Comparison of ENCODE assay signal across 8 cellular contexts in genomic region chr16:48384982-48385271, GRCh38. TPM values are rescaled to one million over a fixed set of nuclear protein-coding genes. Genes with fewer than 3 reads are reported as not detected.
DNase-seq lines count a peak whose midpoint lies in the region; ATAC-seq and TF ChIP-seq lines count a peak whose summit lies in the region.

No MANE protein-coding gene starts in this region.

- H3K36me3 Mint-ChIP-seq in activated naive CD4-positive, alpha-beta T cell treated with anti-CD3 and anti-CD28 coated beads, Interleukin-2, amount 10 ng/mL, durations not matched to agents 7 days and 5 days = peaks cover 2% of the 10 kb centered on the region

- H2AFZ ChIP-seq in OCI-LY3 (ENCODE audit: low read depth, low read length) (peak overlapping the region; percentile 78; the same call in 1 of the 2 replicates), parathyroid adenoma (peak overlapping the region; percentile 84)

- H3K79me2 ChIP-seq in OCI-LY3 (ENCODE audit: low read length) (peaks cover 48% of the 10 kb centered on the region), parathyroid adenoma (peaks cover 26% of the 10 kb centered on the region)

- H3K27me3 ChIP-seq in OCI-LY3 (ENCODE audit: low read depth, low read length) (no peaks in the 10 kb centered on the region), parathyroid adenoma (ENCODE audit: control insufficient read depth, insufficient read depth, low read length) (no peaks in the 10 kb centered on the region)

- H3K9me3 ChIP-seq in OCI-LY3 (ENCODE audit: insufficient read depth, low read length) = no peaks in the 10 kb centered on the region
- no peaks in the 10 kb centered on the region for H3K9me3 ChIP-seq in parathyroid adenoma (ENCODE audit: control insufficient read depth, low read length)

- H3K9ac ChIP-seq in OCI-LY3 (ENCODE audit: low read length) (peak overlapping the region; percentile 92), parathyroid adenoma (peak overlapping the region; percentile 81)

- peaks cover 16% of the 10 kb centered on the region for H3K27me3 Mint-ChIP-seq in activated naive CD4-positive, alpha-beta T cell treated with anti-CD3 and anti-CD28 coated beads, Interleukin-2, amount 10 ng/mL, durations not matched to agents 7 days and 5 days

- ATAC-seq in HG02623 (IDR thresholded peaks at IDR 0.05; ENCODE audit: unreplicated experiment) (peak; percentile 48), esophagus mucosa (peak; percentile 56)

- no peak for DNase-seq in activated naive CD4-positive, alpha-beta T cell treated with anti-CD3 and anti-CD28 coated beads, Interleukin-2, amount 10 ng/mL, durations not matched to agents 7 days and 5 days
- DNase-seq in activated naive CD4-positive, alpha-beta T cell (lab: John Stamatoyannopoulos, UW) = no peak
- no peak for DNase-seq in SIG-M5 treated with dmso at 0.1 percent for 504 hours (lab: John Stamatoyannopoulos, UW; ENCODE audit: unreplicated experiment)
- no peak for DNase-seq in stimulated activated CD4-positive, alpha-beta T cell treated with anti-CD3 and anti-CD28 coated beads, Interleukin-4, amount 100 ng/mL, for 4 hours

- H3K4me1 Mint-ChIP-seq in activated naive CD4-positive, alpha-beta T cell treated with anti-CD3 and anti-CD28 coated beads, Interleukin-2, amount 10 ng/mL, durations not matched to agents 7 days and 5 days = peaks cover 20% of the 10 kb centered on the region

- H4K20me1 ChIP-seq in OCI-LY3 (ENCODE audit: insufficient read depth, low read length) = peaks cover 44% of the 10 kb centered on the region

- no peak overlapping the region for H3K27ac Mint-ChIP-seq in activated naive CD4-positive, alpha-beta T cell treated with anti-CD3 and anti-CD28 coated beads, Interleukin-2, amount 10 ng/mL, durations not matched to agents 7 days and 5 days

- H3K36me3 ChIP-seq in OCI-LY3 (replicated peaks; ENCODE audit: low read depth, low read length) = no peaks in the 10 kb centered on the region
- H3K36me3 ChIP-seq in parathyroid adenoma (ENCODE audit: control insufficient read depth, insufficient read depth, low read length) = no peaks in the 10 kb centered on the region

- peak overlapping the region; percentile 75 for H3K27ac ChIP-seq in OCI-LY3 (ENCODE audit: low read length)
- H3K27ac ChIP-seq in parathyroid adenoma = peak overlapping the region; percentile 83

- peak overlapping the region; percentile 15; the same call in 1 of the 2 replicates for H3K4me2 ChIP-seq in OCI-LY3 (ENCODE audit: low read length)
- H3K4me2 ChIP-seq in parathyroid adenoma (ENCODE audit: low read length) = no peak overlapping the region

- H3K4me1 ChIP-seq in OCI-LY3 (ENCODE audit: low read length) (peaks cover 15% of the 10 kb centered on the region), parathyroid adenoma (peaks cover 9% of the 10 kb centered on the region)

- peak overlapping the region; percentile 81 for H3K4me3 Mint-ChIP-seq in activated naive CD4-positive, alpha-beta T cell treated with anti-CD3 and anti-CD28 coated beads, Interleukin-2, amount 10 ng/mL, durations not matched to agents 7 days and 5 days

- CTCF ChIA-PET in activated naive CD4-positive, alpha-beta T cell treated with anti-CD3 and anti-CD28 coated beads, Interleukin-2, amount 10 ng/mL, durations not matched to agents 7 days and 5 days (lab: Charles Lee) = interaction anchor here (1.7 to 1.8 kb wide), 2 partner anchors 238 kb away, joined by 5 to 7 read pairs; no protein-coding TSS in a partner anchor

- H3K9me3 Mint-ChIP-seq in activated naive CD4-positive, alpha-beta T cell treated with anti-CD3 and anti-CD28 coated beads, Interleukin-2, amount 10 ng/mL, durations not matched to agents 7 days and 5 days = no peaks in the 10 kb centered on the region

- H3K4me3 ChIP-seq in OCI-LY3 (ENCODE audit: low read length) (peak overlapping the region; percentile 89), parathyroid adenoma (ENCODE audit: low read depth, low read length) (peak overlapping the region; percentile 54)

- no peak for TF ChIP-seq CTCF in OCI-LY3 (IDR thresholded peaks at IDR 0.05; ENCODE audit: low read depth, low read length)
- TF ChIP-seq CTCF in parathyroid adenoma (IDR thresholded peaks at IDR 0.05) = no peak

RNA-seq across cellular contexts. Expression of gene SIAH1, which starts 0.3 kb away (rescaled TPM):
- total RNA-seq in esophagus mucosa = 13.7 TPM
